ENCODE assay signal across 9 cellular contexts in the genomic region with DNA sequence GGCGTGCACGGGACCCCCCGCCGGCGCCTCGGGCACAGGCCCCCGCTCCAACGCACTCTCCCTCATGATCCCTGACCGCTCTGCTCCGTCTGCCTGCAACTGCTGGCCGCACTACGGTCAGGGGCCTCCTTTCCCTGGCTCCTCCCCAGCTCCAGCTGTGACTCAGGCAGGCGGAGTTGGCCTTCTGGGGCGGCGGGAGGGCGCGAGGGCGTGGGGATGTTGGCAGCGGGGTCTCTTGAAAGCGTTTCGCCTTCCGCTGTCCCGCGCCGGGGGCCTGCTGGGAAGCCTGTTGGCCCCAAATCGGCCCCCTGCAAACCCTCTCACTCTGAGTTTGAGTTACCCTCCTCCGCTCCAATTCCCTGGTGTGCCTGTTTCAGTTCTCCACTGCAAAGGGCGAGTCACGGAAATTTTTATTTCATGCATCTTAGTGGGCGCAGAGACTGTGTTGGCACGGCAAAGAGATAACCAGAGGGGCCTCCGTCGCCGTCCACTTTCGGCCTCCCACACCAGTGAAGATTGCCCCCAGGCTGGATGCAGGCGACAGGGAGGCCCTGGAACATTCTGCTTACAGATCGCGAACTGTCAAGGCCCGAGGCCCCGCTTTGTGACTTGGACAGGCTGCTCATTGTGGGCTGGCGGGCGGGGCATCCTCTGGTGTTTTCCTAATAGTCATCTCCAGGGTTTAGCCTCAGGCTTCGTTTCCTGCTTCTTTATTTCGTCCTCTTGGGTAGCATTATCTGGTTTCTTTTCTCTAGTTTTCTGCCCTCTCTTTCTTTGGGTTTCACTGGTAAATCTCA. TPM values are rescaled to one million over a fixed set of nuclear protein-coding genes. Genes with fewer than 3 reads are reported as not detected.
DNase-seq lines count a peak whose midpoint lies in the region; ATAC-seq and TF ChIP-seq lines count a peak whose summit lies in the region.
"Had no signal": no experiment of that assay in that cellular context is flagged by ENCODE, and none has a peak within 500 bp of the region (broad histone marks: within the 10 kb centered on the region; RNA-seq: fewer than 3 reads in every experiment).

A gene with protein sequence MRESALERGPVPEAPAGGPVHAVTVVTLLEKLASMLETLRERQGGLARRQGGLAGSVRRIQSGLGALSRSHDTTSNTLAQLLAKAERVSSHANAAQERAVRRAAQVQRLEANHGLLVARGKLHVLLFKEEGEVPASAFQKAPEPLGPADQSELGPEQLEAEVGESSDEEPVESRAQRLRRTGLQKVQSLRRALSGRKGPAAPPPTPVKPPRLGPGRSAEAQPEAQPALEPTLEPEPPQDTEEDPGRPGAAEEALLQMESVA (minus strand): TSS at position 91 of the 797 bp plus-strand sequence. CDS start 25 bp downstream, at position 66.

- H3K9me3 ChIP-seq in right lobe of liver, result no peaks in the 10 kb centered on the region

- no peak for TF ChIP-seq POLR2A in right lobe of liver (IDR thresholded peaks at IDR 0.05)

- 18% methylated on average over 26 of the region's 44 CpGs for WGBS in right lobe of liver (ENCODE audit: insufficient coverage, low coverage, low lambda C conversion rate, missing lambda C conversion rate)

- H3K27ac ChIP-seq in right lobe of liver, result peak within 1 kb of the TSS; percentile 69 to 92 (median 85)
- H3K27ac ChIP-seq: VCaP had no signal

- peaks cover 0 to 6% (median 0%) of the 10 kb centered on the region in 4 donors for H3K4me1 ChIP-seq in right lobe of liver

- intact Hi-C loops in right lobe of liver (cut with DNase I), result no loop called here

- no peaks in the 10 kb centered on the region for H3K36me3 ChIP-seq in right lobe of liver

- no peaks in the 10 kb centered on the region for H3K27me3 ChIP-seq in right lobe of liver

- peak; percentile 57 for DNase-seq in T1000 (lab: John Stamatoyannopoulos, UW)
- peak in 1 of 2 donors; percentile 86 for DNase-seq in dermis microvascular lymphatic vessel endothelial cell (ENCODE audit: low read depth in 2 of 2)
- DNase-seq in right lobe of liver, result peak; percentile 59 to 70 (median 70)
- peak; percentile 89 for DNase-seq in stimulated activated CD8-positive, alpha-beta memory T cell treated with anti-CD3 and anti-CD28 coated beads, Interleukin-4, amount 100 ng/mL, for 48 hours
- DNase-seq in amygdala (lab: John Stamatoyannopoulos, UW), result no peak
- no peak for DNase-seq in NCI-H82 (lab: John Stamatoyannopoulos, UW)

- peak within 1 kb of the TSS; percentile 39 to 51 (median 51) for H3K4me3 ChIP-seq in right lobe of liver

- TF ChIP-seq CTCF in right lobe of liver (IDR thresholded peaks at IDR 0.05), result no peak

- peak; percentile 38 for ATAC-seq in GM18498 (IDR thresholded peaks at IDR 0.05; ENCODE audit: unreplicated experiment)
- ATAC-seq in HG02870 (IDR thresholded peaks at IDR 0.05; ENCODE audit: unreplicated experiment), result peak; percentile 61
- peak; percentile 28 to 62 (median 43) for ATAC-seq in right lobe of liver

RNA-seq across cellular contexts. Expression of the gene that starts here (rescaled TPM):
- 106 and 127 TPM in 2 replicates for total RNA-seq in dermis microvascular lymphatic vessel endothelial cell
- 10 to 100 TPM in 1 of 6 experiments, 1 to 10 TPM in 5; 2.6 to 11.2 (median 4.1) TPM for total RNA-seq in right lobe of liver

Comparison
In these comparisons a context has a peak if more than half of its experiments do, and no peak if none do; other contexts are left out.
1. DNase-seq: peak in T1000 (single experiment), right lobe of liver (3 of 3) and stimulated activated CD8-positive, alpha-beta memory T cell treated with anti-CD3 and anti-CD28 coated beads, Interleukin-4, amount 100 ng/mL, for 48 hours (single experiment); none in amygdala (0 of 56) and NCI-H82 (single experiment).
2. Peak in every context shown above with its lines, with median percentiles within 50 percentile points of each other: ATAC-seq.